Comparison of ENCODE assay signal across 2 cellular contexts in the genomic region with DNA sequence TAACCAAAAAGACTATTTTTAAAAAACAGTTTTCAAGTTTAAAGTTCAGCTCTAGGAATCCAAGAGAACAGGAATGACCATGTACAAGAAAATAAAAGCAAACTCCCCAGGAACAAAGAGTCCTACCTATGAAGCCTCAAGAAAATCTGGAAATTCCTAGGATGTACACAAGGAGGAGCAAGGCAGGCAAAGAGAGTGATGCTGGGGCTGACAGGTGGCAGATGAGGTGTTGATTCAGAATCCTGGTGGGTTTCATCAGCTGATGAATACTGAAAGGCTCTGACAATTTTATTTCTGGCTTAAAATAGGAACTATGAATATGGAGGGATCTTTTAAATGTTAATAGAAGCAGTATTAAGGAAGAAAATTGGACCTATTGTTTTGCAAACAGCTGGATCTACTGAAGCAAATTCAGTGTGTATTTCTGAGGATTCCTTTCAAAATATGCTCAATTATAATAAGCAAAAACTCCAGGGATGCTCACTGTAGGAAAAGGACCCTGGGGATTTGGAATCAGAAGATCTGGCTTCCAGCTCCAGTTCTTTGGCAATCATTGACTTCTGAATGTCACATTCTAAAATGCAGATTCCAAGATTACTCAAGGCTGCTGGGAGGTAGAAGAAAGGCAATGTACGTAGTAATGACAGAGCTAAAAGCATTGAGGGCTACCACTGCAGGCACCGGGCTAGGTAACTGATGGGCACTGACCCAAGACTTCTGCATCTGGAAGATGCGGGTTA.
TF ChIP-seq lines count a peak whose summit lies in the region.

No MANE protein-coding gene starts in this region.

TF ChIP-seq in HEK293, 187 proteins besides CTCF, POLR2A, EP300 and RAD21:
- TF ChIP-seq ZNF146 (tag by site-specific recombination; IDR thresholded peaks at IDR 0.05) = no peak
- TF ChIP-seq ZNF791 (tag by site-specific recombination; IDR thresholded peaks at IDR 0.05) = no peak
- no peak for TF ChIP-seq ZNF707 (tag by site-specific recombination; IDR thresholded peaks at IDR 0.05)
- TF ChIP-seq, protein P1, sequence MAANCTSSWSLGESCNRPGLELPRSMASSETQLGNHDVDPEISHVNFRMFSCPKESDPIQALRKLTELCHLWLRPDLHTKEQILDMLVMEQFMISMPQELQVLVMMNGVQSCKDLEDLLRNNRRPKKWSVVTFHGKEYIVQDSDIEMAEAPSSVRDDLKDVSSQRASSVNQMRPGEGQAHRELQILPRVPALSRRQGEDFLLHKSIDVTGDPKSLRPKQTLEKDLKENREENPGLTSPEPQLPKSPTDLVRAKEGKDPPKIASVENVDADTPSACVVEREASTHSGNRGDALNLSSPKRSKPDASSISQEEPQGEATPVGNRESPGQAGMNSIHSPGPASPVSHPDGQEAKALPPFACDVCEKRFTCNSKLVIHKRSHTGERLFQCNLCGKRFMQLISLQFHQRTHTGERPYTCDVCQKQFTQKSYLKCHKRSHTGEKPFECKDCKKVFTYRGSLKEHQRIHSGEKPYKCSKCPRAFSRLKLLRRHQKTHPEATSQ (tag by site-specific recombination; IDR thresholded peaks at IDR 0.05) = no peak
- TF ChIP-seq SCRT1 (tag by site-specific recombination; IDR thresholded peaks at IDR 0.05; ENCODE audit: borderline replicate concordance) = peak; percentile 50; the same call in 1 of the 2 replicates
- no peak for TF ChIP-seq ZNF133 (tag by site-specific recombination; IDR thresholded peaks at IDR 0.05)
- peak; percentile 88 for TF ChIP-seq SCRT2 (tag by site-specific recombination; IDR thresholded peaks at IDR 0.05)
- TF ChIP-seq, protein P2, sequence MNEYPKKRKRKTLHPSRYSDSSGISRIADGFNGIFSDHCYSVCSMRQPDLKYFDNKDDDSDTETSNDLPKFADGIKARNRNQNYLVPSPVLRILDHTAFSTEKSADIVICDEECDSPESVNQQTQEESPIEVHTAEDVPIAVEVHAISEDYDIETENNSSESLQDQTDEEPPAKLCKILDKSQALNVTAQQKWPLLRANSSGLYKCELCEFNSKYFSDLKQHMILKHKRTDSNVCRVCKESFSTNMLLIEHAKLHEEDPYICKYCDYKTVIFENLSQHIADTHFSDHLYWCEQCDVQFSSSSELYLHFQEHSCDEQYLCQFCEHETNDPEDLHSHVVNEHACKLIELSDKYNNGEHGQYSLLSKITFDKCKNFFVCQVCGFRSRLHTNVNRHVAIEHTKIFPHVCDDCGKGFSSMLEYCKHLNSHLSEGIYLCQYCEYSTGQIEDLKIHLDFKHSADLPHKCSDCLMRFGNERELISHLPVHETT (tag by site-specific recombination; IDR thresholded peaks at IDR 0.05) = no peak

TF ChIP-seq in K562, 482 proteins besides CTCF, POLR2A, EP300 and RAD21:
- TF ChIP-seq NFIC (IDR thresholded peaks at IDR 0.05) = peak; percentile 29; the same call in 1 of the 2 replicates
- no peak for TF ChIP-seq POLR2H (tag; IDR thresholded peaks at IDR 0.05; ENCODE audit: low read depth)
